8 cellular contexts compared by ENCODE assay signal in genomic region chr5:74251106-74252032, GRCh38.
DNase-seq lines count a peak whose midpoint lies in the region; ATAC-seq and TF ChIP-seq lines count a peak whose summit lies in the region.

No MANE protein-coding gene starts in this region.

- no peaks in the 10 kb centered on the region for H3K4me1 ChIP-seq in endodermal cell (ENCODE audit: control insufficient read depth, insufficient read depth, low read length)

- no peaks in the 10 kb centered on the region for H3K27me3 ChIP-seq in endodermal cell (ENCODE audit: control insufficient read depth, insufficient read depth, low read length, poor library complexity, severe bottlenecking)

- no peaks in the 10 kb centered on the region for H3K36me3 ChIP-seq in endodermal cell (ENCODE audit: control insufficient read depth, insufficient read depth, low read length)

- no peaks in the 10 kb centered on the region for H3K36me3 Mint-ChIP-seq in endodermal cell (ENCODE audit: low read depth)
- peaks cover 5% of the 10 kb centered on the region for H3K36me3 Mint-ChIP-seq in nephron progenitor cell (ENCODE audit: low read depth)

- DNase-seq in CMK (ENCODE audit: low read depth) = peak; percentile 45
- peak; percentile 56 for DNase-seq in NCI-H748 treated with DMSO at 0.1 percent for 48 hours (lab: John Stamatoyannopoulos, UW)
- DNase-seq in endodermal cell = peak; percentile 54
- peak; percentile 39 for DNase-seq in nephron progenitor cell
- DNase-seq in stimulated activated CD4-positive, alpha-beta T cell treated with anti-CD3 and anti-CD28 coated beads, Interleukin-4, amount 100 ng/mL, for 24 hours = no peak
- no peak for DNase-seq in DMS 273 treated with DMSO at 0.1 percent for 48 hours (lab: John Stamatoyannopoulos, UW)
- DNase-seq in NCI-H1048 (lab: John Stamatoyannopoulos, UW) = no peak

- no peak overlapping the region for H3K4me3 Mint-ChIP-seq in endodermal cell
- peak overlapping the region; percentile 5 for H3K4me3 Mint-ChIP-seq in nephron progenitor cell

- no peak overlapping the region for H3K27ac ChIP-seq in endodermal cell (ENCODE audit: low read depth, low read length)

- H3K27me3 Mint-ChIP-seq in endodermal cell (ENCODE audit: insufficient read depth) = no peaks in the 10 kb centered on the region
- H3K27me3 Mint-ChIP-seq in nephron progenitor cell (ENCODE audit: low read depth, poor library complexity) = no peaks in the 10 kb centered on the region

- H3K27ac Mint-ChIP-seq in endodermal cell (no peak overlapping the region), nephron progenitor cell (peak overlapping the region; percentile 90)

- H3K9me3 ChIP-seq in endodermal cell (ENCODE audit: control insufficient read depth, low read length) = no peaks in the 10 kb centered on the region

- ATAC-seq in GM18907 (IDR thresholded peaks at IDR 0.05; ENCODE audit: unreplicated experiment) = no peak

- H3K9ac ChIP-seq in endodermal cell (ENCODE audit: extremely low read depth, low read length, poor library complexity, severe bottlenecking) = no peak overlapping the region

- 62 to 89% methylated on average over 5 to 9 of the region's 9 CpGs for whole genome bisulfite sequencing in endodermal cell (ENCODE audit: insufficient coverage in 1 of 2, insufficient read length in 1 of 2), 2 experiments

- peaks cover 9% of the 10 kb centered on the region for H3K4me1 Mint-ChIP-seq in endodermal cell
- peaks cover 66% of the 10 kb centered on the region for H3K4me1 Mint-ChIP-seq in nephron progenitor cell

- H3K4me3 ChIP-seq in endodermal cell (ENCODE audit: low read length) = no peak overlapping the region

- H3K9me3 Mint-ChIP-seq in endodermal cell (no peaks in the 10 kb centered on the region), nephron progenitor cell (no peaks in the 10 kb centered on the region)

- TF ChIP-seq CTCF in endodermal cell (conservative IDR thresholded peaks at IDR 0.05) (no peak), nephron progenitor cell (IDR thresholded peaks at IDR 0.05) (no peak)

Comparison
In these comparisons a context has a peak if more than half of its experiments do, and no peak if none do; other contexts are left out.
1. DNase-seq: peak in CMK (single experiment), NCI-H748 treated with DMSO at 0.1 percent for 48 hours (single experiment), endodermal cell (single experiment) and nephron progenitor cell (single experiment); none in stimulated activated CD4-positive, alpha-beta T cell treated with anti-CD3 and anti-CD28 coated beads, Interleukin-4, amount 100 ng/mL, for 24 hours (single experiment), DMS 273 treated with DMSO at 0.1 percent for 48 hours (single experiment) and NCI-H1048 (single experiment).